Comparison of ENCODE assay signal across 1 cellular context in genomic region chr7:36096460-36097095, GRCh38.
A peak's percentile ranks its signal among the peaks of the same experiment; 100 is the strongest.
TF ChIP-seq lines count a peak whose summit lies in the region.

No MANE protein-coding gene starts in this region.

TF ChIP-seq in HepG2, 621 proteins besides CTCF, POLR2A, EP300 and RAD21 (continued from another document):
- TF ChIP-seq ZBTB33 (CRISPR knock-in tag; IDR thresholded peaks at IDR 0.05) = no peak
- TF ChIP-seq FOSL2 (CRISPR knock-in tag; IDR thresholded peaks at IDR 0.05) = 0 out of 2 replicates have a peak, but pooled peaks have one; percentile 5
- TF ChIP-seq STAG1 (CRISPR knock-in tag; IDR thresholded peaks at IDR 0.05) = peak; percentile 7; the same call in 1 of the 2 replicates
- TF ChIP-seq SMC3 (IDR thresholded peaks at IDR 0.05; ENCODE audit: low read length) = peak; percentile 15; the same call in 1 of the 2 replicates
- 0 out of 2 replicates have a peak, but pooled peaks have one; percentile 23 for TF ChIP-seq MIXL1 (CRISPR knock-in tag; IDR thresholded peaks at IDR 0.05)
- TF ChIP-seq GATAD2A (CRISPR knock-in tag; IDR thresholded peaks at IDR 0.05) = 0 out of 2 replicates have a peak, but pooled peaks have one; percentile 24
- TF ChIP-seq, protein P1, sequence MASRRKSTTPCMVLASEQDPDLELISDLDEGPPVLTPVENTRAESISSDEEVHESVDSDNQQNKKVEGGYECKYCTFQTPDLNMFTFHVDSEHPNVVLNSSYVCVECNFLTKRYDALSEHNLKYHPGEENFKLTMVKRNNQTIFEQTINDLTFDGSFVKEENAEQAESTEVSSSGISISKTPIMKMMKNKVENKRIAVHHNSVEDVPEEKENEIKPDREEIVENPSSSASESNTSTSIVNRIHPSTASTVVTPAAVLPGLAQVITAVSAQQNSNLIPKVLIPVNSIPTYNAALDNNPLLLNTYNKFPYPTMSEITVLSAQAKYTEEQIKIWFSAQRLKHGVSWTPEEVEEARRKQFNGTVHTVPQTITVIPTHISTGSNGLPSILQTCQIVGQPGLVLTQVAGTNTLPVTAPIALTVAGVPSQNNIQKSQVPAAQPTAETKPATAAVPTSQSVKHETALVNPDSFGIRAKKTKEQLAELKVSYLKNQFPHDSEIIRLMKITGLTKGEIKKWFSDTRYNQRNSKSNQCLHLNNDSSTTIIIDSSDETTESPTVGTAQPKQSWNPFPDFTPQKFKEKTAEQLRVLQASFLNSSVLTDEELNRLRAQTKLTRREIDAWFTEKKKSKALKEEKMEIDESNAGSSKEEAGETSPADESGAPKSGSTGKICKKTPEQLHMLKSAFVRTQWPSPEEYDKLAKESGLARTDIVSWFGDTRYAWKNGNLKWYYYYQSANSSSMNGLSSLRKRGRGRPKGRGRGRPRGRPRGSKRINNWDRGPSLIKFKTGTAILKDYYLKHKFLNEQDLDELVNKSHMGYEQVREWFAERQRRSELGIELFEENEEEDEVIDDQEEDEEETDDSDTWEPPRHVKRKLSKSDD (CRISPR knock-in tag; IDR thresholded peaks at IDR 0.05; ENCODE audit: low read depth) = no peak
- peak; percentile 48; the same call in 1 of the 2 replicates for TF ChIP-seq RARA (CRISPR knock-in tag; IDR thresholded peaks at IDR 0.05)
- TF ChIP-seq, protein P2, sequence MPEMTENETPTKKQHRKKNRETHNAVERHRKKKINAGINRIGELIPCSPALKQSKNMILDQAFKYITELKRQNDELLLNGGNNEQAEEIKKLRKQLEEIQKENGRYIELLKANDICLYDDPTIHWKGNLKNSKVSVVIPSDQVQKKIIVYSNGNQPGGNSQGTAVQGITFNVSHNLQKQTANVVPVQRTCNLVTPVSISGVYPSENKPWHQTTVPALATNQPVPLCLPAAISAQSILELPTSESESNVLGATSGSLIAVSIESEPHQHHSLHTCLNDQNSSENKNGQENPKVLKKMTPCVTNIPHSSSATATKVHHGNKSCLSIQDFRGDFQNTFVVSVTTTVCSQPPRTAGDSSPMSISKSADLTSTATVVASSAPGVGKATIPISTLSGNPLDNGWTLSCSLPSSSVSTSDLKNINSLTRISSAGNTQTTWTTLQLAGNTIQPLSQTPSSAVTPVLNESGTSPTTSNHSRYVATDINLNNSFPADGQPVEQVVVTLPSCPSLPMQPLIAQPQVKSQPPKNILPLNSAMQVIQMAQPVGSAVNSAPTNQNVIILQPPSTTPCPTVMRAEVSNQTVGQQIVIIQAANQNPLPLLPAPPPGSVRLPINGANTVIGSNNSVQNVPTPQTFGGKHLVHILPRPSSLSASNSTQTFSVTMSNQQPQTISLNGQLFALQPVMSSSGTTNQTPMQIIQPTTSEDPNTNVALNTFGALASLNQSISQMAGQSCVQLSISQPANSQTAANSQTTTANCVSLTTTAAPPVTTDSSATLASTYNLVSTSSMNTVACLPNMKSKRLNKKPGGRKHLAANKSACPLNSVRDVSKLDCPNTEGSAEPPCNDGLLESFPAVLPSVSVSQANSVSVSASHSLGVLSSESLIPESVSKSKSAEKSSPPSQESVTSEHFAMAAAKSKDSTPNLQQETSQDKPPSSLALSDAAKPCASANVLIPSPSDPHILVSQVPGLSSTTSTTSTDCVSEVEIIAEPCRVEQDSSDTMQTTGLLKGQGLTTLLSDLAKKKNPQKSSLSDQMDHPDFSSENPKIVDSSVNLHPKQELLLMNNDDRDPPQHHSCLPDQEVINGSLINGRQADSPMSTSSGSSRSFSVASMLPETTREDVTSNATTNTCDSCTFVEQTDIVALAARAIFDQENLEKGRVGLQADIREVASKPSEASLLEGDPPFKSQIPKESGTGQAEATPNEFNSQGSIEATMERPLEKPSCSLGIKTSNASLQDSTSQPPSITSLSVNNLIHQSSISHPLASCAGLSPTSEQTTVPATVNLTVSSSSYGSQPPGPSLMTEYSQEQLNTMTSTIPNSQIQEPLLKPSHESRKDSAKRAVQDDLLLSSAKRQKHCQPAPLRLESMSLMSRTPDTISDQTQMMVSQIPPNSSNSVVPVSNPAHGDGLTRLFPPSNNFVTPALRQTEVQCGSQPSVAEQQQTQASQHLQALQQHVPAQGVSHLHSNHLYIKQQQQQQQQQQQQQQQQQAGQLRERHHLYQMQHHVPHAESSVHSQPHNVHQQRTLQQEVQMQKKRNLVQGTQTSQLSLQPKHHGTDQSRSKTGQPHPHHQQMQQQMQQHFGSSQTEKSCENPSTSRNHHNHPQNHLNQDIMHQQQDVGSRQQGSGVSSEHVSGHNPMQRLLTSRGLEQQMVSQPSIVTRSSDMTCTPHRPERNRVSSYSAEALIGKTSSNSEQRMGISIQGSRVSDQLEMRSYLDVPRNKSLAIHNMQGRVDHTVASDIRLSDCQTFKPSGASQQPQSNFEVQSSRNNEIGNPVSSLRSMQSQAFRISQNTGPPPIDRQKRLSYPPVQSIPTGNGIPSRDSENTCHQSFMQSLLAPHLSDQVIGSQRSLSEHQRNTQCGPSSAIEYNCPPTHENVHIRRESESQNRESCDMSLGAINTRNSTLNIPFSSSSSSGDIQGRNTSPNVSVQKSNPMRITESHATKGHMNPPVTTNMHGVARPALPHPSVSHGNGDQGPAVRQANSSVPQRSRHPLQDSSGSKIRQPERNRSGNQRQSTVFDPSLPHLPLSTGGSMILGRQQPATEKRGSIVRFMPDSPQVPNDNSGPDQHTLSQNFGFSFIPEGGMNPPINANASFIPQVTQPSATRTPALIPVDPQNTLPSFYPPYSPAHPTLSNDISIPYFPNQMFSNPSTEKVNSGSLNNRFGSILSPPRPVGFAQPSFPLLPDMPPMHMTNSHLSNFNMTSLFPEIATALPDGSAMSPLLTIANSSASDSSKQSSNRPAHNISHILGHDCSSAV (CRISPR knock-in tag; IDR thresholded peaks at IDR 0.05; ENCODE audit: borderline replicate concordance) = no peak
- peak; percentile 54 for TF ChIP-seq ZBTB21 (CRISPR knock-in tag; IDR thresholded peaks at IDR 0.05)
- no peak for TF ChIP-seq TMF1 (CRISPR knock-in tag; IDR thresholded peaks at IDR 0.05; ENCODE audit: low read depth)
- TF ChIP-seq MIER3 (CRISPR knock-in tag; IDR thresholded peaks at IDR 0.05; ENCODE audit: borderline replicate concordance) = no peak
- TF ChIP-seq ZNF772 (CRISPR knock-in tag; IDR thresholded peaks at IDR 0.05) = no peak
- no peak for TF ChIP-seq CEBPZ (IDR thresholded peaks at IDR 0.05; ENCODE audit: low read length)
- TF ChIP-seq ZNF331 (CRISPR knock-in tag; IDR thresholded peaks at IDR 0.05) = peak; percentile 25; the same call in 1 of the 2 replicates
- TF ChIP-seq, protein P3, sequence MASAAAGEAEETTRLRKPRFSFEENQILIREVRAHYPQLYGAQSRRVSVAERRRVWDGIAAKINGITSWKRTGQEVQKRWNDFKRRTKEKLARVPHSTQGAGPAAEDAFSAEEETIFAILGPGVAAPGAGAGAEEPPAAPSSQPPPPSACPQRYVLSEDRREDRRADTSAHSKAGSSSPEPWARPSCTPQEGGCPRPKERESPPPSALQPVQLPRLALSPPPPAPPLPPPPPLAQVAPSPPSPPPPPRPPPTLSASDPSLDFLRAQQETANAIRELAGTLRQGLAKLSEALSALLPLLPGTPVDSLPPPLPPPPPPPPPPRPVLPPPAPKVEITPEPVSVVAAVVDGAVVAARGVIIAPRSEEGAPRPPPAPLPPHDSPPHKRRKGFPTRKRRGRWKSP (CRISPR knock-in tag; IDR thresholded peaks at IDR 0.05) = no peak
- no peak for TF ChIP-seq KDM6A (CRISPR knock-in tag; IDR thresholded peaks at IDR 0.05; ENCODE audit: low read depth)
- no peak for TF ChIP-seq SKIL (CRISPR knock-in tag; IDR thresholded peaks at IDR 0.05; ENCODE audit: borderline replicate concordance)
- no peak for TF ChIP-seq THAP7 (CRISPR knock-in tag; IDR thresholded peaks at IDR 0.05)
- 0 out of 2 replicates have a peak, but pooled peaks have one; percentile 25 for TF ChIP-seq ZMYM4 (CRISPR knock-in tag; IDR thresholded peaks at IDR 0.05)
